Comparison of ENCODE assay signal across 21 cellular contexts in genomic region chr9:133686642-133687575, GRCh38. TPM values are rescaled to one million over a fixed set of nuclear protein-coding genes. Genes with fewer than 3 reads are reported as not detected.
A peak's percentile ranks its signal among the peaks of the same experiment; 100 is the strongest.
DNase-seq lines count a peak whose midpoint lies in the region; ATAC-seq and TF ChIP-seq lines count a peak whose summit lies in the region.
"Had no signal": no experiment of that assay in that cellular context is flagged by ENCODE, and none has a peak within 500 bp of the region (broad histone marks: within the 10 kb centered on the region; RNA-seq: fewer than 3 reads in every experiment).

No MANE protein-coding gene starts in this region.

- H3K4me3 ChIP-seq in heart right ventricle = no peak overlapping the region
- H3K4me3 ChIP-seq: PC-9, prostate gland, uterus had no signal

- no peaks in the 10 kb centered on the region for H3K9me3 ChIP-seq in heart right ventricle
- H3K9me3 ChIP-seq: prostate gland, uterus had no signal

- peaks cover 0 to 4% (median 0%) of the 10 kb centered on the region in 7 donors for H3K27me3 ChIP-seq in heart right ventricle
- H3K27me3 ChIP-seq: uterus had no signal

- H3K4me3 Mint-ChIP-seq in MCF 10A (ENCODE audit: unreplicated experiment) = no peak overlapping the region
- H3K4me3 Mint-ChIP-seq: activated T-cell treated with anti-CD3 and anti-CD28 coated beads, Interleukin-2, amount 50 U/mL, for 4 hours had no signal

- CTCF ChIA-PET in MCF 10A (lab: Yijun Ruan, JAX) = no interaction called here

- DNase-seq in NCI-H345 (lab: John Stamatoyannopoulos, UW) (peak; percentile 19), NCI-H345 treated with DMSO at 0.1 percent for 48 hours (lab: John Stamatoyannopoulos, UW; ENCODE audit: unreplicated experiment) (no peak), NCI-H524 (lab: John Stamatoyannopoulos, UW) (peak; percentile 93 to 98), heart right ventricle (peak; percentile 57 to 62), posterior vena cava (ENCODE audit: low spot score) (peak; percentile 71), NCI-H2107 (lab: John Stamatoyannopoulos, UW) (no peak), MCF 10A (ENCODE audit: unreplicated experiment) (no peak)
- DNase-seq: activated CD4-positive, alpha-beta T cell treated with anti-CD3 and anti-CD28 coated beads, Interleukin-2, amount 50 U/mL, for 1 hour; activated T-cell treated with anti-CD3 and anti-CD28 coated beads, Interleukin-2, amount 50 U/mL, for 4 hours; central memory CD4-positive, alpha-beta T cell; GOT3; NCI-H1436; NCI-H526 treated with DMSO at 0.1 percent for 48 hours; PC-9; stimulated activated CD4-positive, alpha-beta T cell treated with anti-CD3 and anti-CD28 coated beads, Interleukin-12 subunit alpha, Interleukin-12 subunit beta, amount 100 ng/mL, for 4 hours; stimulated activated naive CD8-positive, alpha-beta T cell treated with anti-CD3 and anti-CD28 coated beads, Interleukin-15, Interleukin-2, amounts not matched to agents 100 U/mL and 50 U/mL, for 24 hours; uterus had no signal

- H3K36me3 Mint-ChIP-seq in MCF 10A (ENCODE audit: insufficient read depth, unreplicated experiment) = peaks cover 6% of the 10 kb centered on the region
- H3K36me3 Mint-ChIP-seq: CD8-positive, alpha-beta memory T cell had no signal

- BruUV-seq in MCF 10A (replicated peaks; lab: Mats Ljungman, UMichigan) = no TSS peak

- ATAC-seq in heart right ventricle = peak in 7 of 8 donors; percentile 48 to 81 (median 69)
- no peak for ATAC-seq in HG02642 (IDR thresholded peaks at IDR 0.05; ENCODE audit: poor library complexity, unreplicated experiment)
- ATAC-seq: activated T-cell treated with anti-CD3 and anti-CD28 coated beads, Interleukin-2, amount 50 U/mL, for 4 hours; SK-N-SH treated with all-trans-retinoic acid at 6 μM for 48 hours; stimulated activated naive CD8-positive, alpha-beta T cell treated with anti-CD3 and anti-CD28 coated beads, Interleukin-15, Interleukin-2, amounts not matched to agents 100 U/mL and 50 U/mL, for 24 hours had no signal

- H3K9me3 Mint-ChIP-seq in MCF 10A (ENCODE audit: unreplicated experiment) = no peaks in the 10 kb centered on the region
- H3K9me3 Mint-ChIP-seq: activated T-cell treated with anti-CD3 and anti-CD28 coated beads, Interleukin-2, amount 50 U/mL, for 4 hours; CD8-positive, alpha-beta memory T cell had no signal

- H3K36me3 ChIP-seq in heart right ventricle = no peaks in the 10 kb centered on the region
- H3K36me3 ChIP-seq: prostate gland, uterus had no signal

- 82% methylated on average over 24 of the region's 24 CpGs for WGBS in heart right ventricle, 2 donors

- H3K27me3 Mint-ChIP-seq in MCF 10A (ENCODE audit: insufficient read depth, unreplicated experiment) = peaks cover 37% of the 10 kb centered on the region

- peaks cover 13 to 39% (median 24%) of the 10 kb centered on the region in 9 donors for H3K4me1 ChIP-seq in heart right ventricle
- H3K4me1 ChIP-seq: prostate gland, uterus had no signal

- no peak overlapping the region for H3K27ac Mint-ChIP-seq in MCF 10A (ENCODE audit: low read depth, unreplicated experiment)

- intact Hi-C loops in heart right ventricle (cut with DNase I) = no loop called here
- intact Hi-C loops in posterior vena cava (cut with DNase I) = loop anchor here in 1 of 2 donors (10.0 kb wide), 1 partner anchor 82 kb away; the partner anchor contains the start of gene FAM163B
- intact Hi-C loops in MCF 10A (cut with micrococcal nuclease) = no loop called here

- POLR2A ChIA-PET in MCF 10A (lab: Yijun Ruan, JAX) = no interaction called here

- no peak overlapping the region for H3K27ac ChIP-seq in heart right ventricle
- H3K27ac ChIP-seq: PC-9, prostate gland, uterus had no signal

- H3K4me1 Mint-ChIP-seq in MCF 10A (ENCODE audit: insufficient read depth, unreplicated experiment) = no peaks in the 10 kb centered on the region

- no peak for TF ChIP-seq CTCF in heart right ventricle (IDR thresholded peaks at IDR 0.05)
- TF ChIP-seq CTCF in MCF 10A (IDR thresholded peaks at IDR 0.05; ENCODE audit: unreplicated experiment) = no peak

RNA-seq across cellular contexts. Expression of gene DBH, which starts 50.7 kb away (rescaled TPM):
- total RNA-seq in heart right ventricle = under 1 TPM in 1 of 10 donors, not detected in 9; 0.09 TPM
- under 1 TPM in 1 of 2 donors, not detected in 1; 0.01 TPM for polyA plus RNA-seq in heart right ventricle
- total RNA-seq in posterior vena cava = not detected
- not detected in 2 replicates for total RNA-seq in MCF 10A (2022)
- total RNA-seq: activated T-cell treated with anti-CD3 and anti-CD28 coated beads, Interleukin-2, amount 50 U/mL, for 4 hours; CD8-positive, alpha-beta memory T cell; PC-9; prostate gland had no signal
- polyA plus RNA-seq: CD8-positive, alpha-beta memory T cell had no signal

RNA-seq across cellular contexts. Expression of gene SARDH, which starts 51.2 kb away (rescaled TPM):
- total RNA-seq in heart right ventricle = 1 to 10 TPM in 2 of 10 donors, under 1 TPM in 8; 0.28 to 1.8 (median 0.68) TPM
- polyA plus RNA-seq in heart right ventricle = under 1 TPM; 0.38 to 0.44 TPM
- total RNA-seq in posterior vena cava = 1 to 10 TPM in 1 of 2 donors, under 1 TPM in 1; 0.62 to 1.8 TPM
- not detected in 2 replicates for total RNA-seq in MCF 10A (2022)

Comparison
In these comparisons a context has a peak if more than half of its experiments do, and no peak if none do; other contexts are left out.
1. DNase-seq: peak in NCI-H345 (single experiment), NCI-H524 (2 of 2), heart right ventricle (2 of 2) and posterior vena cava (single experiment); none in NCI-H345 treated with DMSO at 0.1 percent for 48 hours (single experiment), NCI-H2107 (single experiment) and MCF 10A (single experiment).